In the genomic region with DNA sequence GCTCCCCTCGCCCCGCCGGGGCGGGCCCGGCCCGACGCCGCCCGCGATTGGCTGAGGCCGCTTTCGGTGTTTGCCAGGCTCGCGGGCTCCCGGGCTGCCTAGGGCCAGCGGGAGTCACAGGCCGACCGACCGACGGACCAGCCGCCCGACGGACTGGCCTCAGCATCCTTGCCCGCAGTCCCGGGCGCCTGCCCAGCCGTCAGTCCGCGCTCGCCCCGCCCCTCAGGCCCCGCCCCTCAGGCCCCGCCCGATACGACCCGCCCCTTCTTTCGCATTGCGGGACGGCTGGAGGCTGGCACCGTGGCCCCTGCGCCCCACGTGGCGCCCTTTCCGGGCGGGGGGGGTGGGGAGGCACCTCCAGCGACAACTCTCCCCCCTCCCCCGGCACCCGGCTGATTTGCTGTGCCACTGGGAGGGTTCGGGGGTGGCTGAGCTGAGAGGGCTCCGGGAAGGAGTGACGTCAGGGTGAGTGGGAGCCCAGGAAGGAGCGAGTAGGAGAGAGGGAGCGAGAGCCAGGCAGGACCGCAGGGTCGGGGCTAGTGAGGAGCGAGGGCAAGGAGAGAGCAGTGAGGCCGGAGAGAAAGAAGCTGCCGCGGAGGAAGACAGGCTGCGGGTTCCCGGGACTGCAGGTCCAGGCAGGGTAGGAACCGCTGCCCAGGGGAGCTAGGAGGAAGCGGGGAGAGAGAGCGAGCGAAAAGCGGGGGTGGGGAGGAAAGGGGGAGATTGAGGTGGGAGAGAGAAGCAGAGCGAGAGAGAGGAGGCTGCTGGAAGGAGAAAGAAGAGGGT, we compare ENCODE assay signal across 1 cellular context.
TF ChIP-seq lines count a peak whose summit lies in the region.

A gene with protein sequence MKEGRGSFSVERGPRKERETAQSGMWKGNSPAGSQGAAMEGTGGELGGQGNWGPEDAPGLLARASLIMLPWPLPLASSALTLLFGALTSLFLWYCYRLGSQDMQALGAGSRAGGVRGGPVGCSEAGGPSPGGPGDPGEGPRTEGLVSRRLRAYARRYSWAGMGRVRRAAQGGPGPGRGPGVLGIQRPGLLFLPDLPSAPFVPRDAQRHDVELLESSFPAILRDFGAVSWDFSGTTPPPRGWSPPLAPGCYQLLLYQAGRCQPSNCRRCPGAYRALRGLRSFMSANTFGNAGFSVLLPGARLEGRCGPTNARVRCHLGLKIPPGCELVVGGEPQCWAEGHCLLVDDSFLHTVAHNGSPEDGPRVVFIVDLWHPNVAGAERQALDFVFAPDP (plus strand): TSS at position 387 of the 786 bp plus-strand sequence. CDS start 484 bp downstream, outside the sequence.

TF ChIP-seq in HEK293, 187 proteins besides CTCF, POLR2A, EP300 and RAD21 (continued from another document and continues in another):
- TF ChIP-seq, protein P1, sequence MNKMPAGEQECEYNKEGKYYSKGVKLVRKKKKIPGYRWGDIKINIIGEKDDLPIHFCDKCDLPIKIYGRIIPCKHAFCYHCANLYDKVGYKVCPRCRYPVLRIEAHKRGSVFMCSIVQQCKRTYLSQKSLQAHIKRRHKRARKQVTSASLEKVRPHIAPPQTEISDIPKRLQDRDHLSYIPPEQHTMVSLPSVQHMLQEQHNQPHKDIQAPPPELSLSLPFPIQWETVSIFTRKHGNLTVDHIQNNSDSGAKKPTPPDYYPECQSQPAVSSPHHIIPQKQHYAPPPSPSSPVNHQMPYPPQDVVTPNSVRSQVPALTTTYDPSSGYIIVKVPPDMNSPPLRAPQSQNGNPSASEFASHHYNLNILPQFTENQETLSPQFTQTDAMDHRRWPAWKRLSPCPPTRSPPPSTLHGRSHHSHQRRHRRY (tag by site-specific recombination; IDR thresholded peaks at IDR 0.05), result peak; percentile 88; the same call in 1 of the 2 replicates
- TF ChIP-seq ZNF830 (tag by site-specific recombination; IDR thresholded peaks at IDR 0.05; ENCODE audit: low read depth) (no peak), ZNF791 (tag by site-specific recombination; IDR thresholded peaks at IDR 0.05) (no peak), SP3 (tag by site-specific recombination; IDR thresholded peaks at IDR 0.05) (peak; percentile 71), ZNF747 (tag by site-specific recombination; IDR thresholded peaks at IDR 0.05) (no peak), ZNF175 (tag by site-specific recombination; IDR thresholded peaks at IDR 0.05) (no peak), ZNF837 (tag by site-specific recombination; IDR thresholded peaks at IDR 0.05) (no peak), ZNF768 (tag by site-specific recombination; IDR thresholded peaks at IDR 0.05) (no peak), ZEB2 (tag by site-specific recombination; IDR thresholded peaks at IDR 0.05) (peak; percentile 57; the same call in 1 of the 2 replicates), ZBTB17 (tag by site-specific recombination; IDR thresholded peaks at IDR 0.05) (peak; percentile 95), ZNF350 (tag by site-specific recombination; IDR thresholded peaks at IDR 0.05) (no peak), ZNF37A (tag by site-specific recombination; IDR thresholded peaks at IDR 0.05) (no peak), ZNF112 (tag by site-specific recombination; IDR thresholded peaks at IDR 0.05) (no peak), KLF9 (tag by site-specific recombination; IDR thresholded peaks at IDR 0.05; ENCODE audit: low read depth) (peak; percentile 84), ZNF670 (tag by site-specific recombination; IDR thresholded peaks at IDR 0.05; ENCODE audit: low read depth) (no peak), ZNF596 (tag by site-specific recombination; IDR thresholded peaks at IDR 0.05) (peak; percentile 90), SCRT1 (tag by site-specific recombination; IDR thresholded peaks at IDR 0.05; ENCODE audit: borderline replicate concordance) (no peak), ZNF174 (tag by site-specific recombination; IDR thresholded peaks at IDR 0.05) (no peak), SCRT2 (tag by site-specific recombination; IDR thresholded peaks at IDR 0.05) (no peak), ZNF521 (tag by site-specific recombination; IDR thresholded peaks at IDR 0.05) (no peak), ZNF16 (tag by site-specific recombination; IDR thresholded peaks at IDR 0.05; ENCODE audit: low read depth) (peak; percentile 93), ZNF366 (tag by site-specific recombination; conservative IDR thresholded peaks at IDR 0.05) (peak; percentile 98), ZNF24 (tag by site-specific recombination; IDR thresholded peaks at IDR 0.05) (peak; percentile 50; the same call in 1 of the 2 replicates), ZNF335 (tag by site-specific recombination; conservative IDR thresholded peaks at IDR 0.05) (peak; percentile 57), SP7 (tag by site-specific recombination; IDR thresholded peaks at IDR 0.05) (peak; percentile 85), ZNF585B (tag by site-specific recombination; IDR thresholded peaks at IDR 0.05) (no peak), ZBTB1 (tag by site-specific recombination; IDR thresholded peaks at IDR 0.05) (no peak), ZNF223 (tag by site-specific recombination; IDR thresholded peaks at IDR 0.05) (no peak), ZNF707 (tag by site-specific recombination; IDR thresholded peaks at IDR 0.05) (no peak; the same call in 1 of the 2 replicates)
- TF ChIP-seq, protein P2, sequence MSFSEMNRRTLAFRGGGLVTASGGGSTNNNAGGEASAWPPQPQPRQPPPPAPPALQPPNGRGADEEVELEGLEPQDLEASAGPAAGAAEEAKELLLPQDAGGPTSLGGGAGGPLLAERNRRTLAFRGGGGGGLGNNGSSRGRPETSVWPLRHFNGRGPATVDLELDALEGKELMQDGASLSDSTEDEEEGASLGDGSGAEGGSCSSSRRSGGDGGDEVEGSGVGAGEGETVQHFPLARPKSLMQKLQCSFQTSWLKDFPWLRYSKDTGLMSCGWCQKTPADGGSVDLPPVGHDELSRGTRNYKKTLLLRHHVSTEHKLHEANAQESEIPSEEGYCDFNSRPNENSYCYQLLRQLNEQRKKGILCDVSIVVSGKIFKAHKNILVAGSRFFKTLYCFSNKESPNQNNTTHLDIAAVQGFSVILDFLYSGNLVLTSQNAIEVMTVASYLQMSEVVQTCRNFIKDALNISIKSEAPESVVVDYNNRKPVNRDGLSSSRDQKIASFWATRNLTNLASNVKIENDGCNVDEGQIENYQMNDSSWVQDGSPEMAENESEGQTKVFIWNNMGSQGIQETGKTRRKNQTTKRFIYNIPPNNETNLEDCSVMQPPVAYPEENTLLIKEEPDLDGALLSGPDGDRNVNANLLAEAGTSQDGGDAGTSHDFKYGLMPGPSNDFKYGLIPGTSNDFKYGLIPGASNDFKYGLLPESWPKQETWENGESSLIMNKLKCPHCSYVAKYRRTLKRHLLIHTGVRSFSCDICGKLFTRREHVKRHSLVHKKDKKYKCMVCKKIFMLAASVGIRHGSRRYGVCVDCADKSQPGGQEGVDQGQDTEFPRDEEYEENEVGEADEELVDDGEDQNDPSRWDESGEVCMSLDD (tag by site-specific recombination; IDR thresholded peaks at IDR 0.05), result no peak
- TF ChIP-seq, protein P3, sequence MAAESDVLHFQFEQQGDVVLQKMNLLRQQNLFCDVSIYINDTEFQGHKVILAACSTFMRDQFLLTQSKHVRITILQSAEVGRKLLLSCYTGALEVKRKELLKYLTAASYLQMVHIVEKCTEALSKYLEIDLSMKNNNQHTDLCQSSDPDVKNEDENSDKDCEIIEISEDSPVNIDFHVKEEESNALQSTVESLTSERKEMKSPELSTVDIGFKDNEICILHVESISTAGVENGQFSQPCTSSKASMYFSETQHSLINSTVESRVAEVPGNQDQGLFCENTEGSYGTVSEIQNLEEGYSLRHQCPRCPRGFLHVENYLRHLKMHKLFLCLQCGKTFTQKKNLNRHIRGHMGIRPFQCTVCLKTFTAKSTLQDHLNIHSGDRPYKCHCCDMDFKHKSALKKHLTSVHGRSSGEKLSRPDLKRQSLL (tag by site-specific recombination; IDR thresholded peaks at IDR 0.05), result peak; percentile 78; the same call in 1 of the 2 replicates
- TF ChIP-seq, protein P4, sequence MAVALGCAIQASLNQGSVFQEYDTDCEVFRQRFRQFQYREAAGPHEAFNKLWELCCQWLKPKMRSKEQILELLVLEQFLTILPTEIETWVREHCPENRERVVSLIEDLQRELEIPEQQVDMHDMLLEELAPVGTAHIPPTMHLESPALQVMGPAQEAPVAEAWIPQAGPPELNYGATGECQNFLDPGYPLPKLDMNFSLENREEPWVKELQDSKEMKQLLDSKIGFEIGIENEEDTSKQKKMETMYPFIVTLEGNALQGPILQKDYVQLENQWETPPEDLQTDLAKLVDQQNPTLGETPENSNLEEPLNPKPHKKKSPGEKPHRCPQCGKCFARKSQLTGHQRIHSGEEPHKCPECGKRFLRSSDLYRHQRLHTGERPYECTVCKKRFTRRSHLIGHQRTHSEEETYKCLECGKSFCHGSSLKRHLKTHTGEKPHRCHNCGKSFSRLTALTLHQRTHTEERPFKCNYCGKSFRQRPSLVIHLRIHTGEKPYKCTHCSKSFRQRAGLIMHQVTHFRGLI (tag by site-specific recombination; IDR thresholded peaks at IDR 0.05), result no peak
- TF ChIP-seq, protein P5, sequence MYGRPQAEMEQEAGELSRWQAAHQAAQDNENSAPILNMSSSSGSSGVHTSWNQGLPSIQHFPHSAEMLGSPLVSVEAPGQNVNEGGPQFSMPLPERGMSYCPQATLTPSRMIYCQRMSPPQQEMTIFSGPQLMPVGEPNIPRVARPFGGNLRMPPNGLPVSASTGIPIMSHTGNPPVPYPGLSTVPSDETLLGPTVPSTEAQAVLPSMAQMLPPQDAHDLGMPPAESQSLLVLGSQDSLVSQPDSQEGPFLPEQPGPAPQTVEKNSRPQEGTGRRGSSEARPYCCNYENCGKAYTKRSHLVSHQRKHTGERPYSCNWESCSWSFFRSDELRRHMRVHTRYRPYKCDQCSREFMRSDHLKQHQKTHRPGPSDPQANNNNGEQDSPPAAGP (tag by site-specific recombination; IDR thresholded peaks at IDR 0.05), result peak; percentile 93
- TF ChIP-seq, protein P6, sequence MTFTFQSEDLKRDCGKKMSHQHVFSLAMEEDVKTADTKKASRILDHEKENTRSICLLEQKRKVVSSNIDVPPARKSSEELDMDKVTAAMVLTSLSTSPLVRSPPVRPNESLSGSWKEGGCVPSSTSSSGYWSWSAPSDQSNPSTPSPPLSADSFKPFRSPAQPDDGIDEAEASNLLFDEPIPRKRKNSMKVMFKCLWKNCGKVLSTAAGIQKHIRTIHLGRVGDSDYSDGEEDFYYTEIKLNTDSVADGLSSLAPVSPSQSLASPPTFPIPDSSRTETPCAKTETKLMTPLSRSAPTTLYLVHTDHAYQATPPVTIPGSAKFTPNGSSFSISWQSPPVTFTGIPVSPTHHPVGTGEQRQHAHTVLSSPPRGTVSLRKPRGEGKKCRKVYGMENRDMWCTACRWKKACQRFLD (tag by site-specific recombination; IDR thresholded peaks at IDR 0.05), result no peak
- TF ChIP-seq, protein P7, sequence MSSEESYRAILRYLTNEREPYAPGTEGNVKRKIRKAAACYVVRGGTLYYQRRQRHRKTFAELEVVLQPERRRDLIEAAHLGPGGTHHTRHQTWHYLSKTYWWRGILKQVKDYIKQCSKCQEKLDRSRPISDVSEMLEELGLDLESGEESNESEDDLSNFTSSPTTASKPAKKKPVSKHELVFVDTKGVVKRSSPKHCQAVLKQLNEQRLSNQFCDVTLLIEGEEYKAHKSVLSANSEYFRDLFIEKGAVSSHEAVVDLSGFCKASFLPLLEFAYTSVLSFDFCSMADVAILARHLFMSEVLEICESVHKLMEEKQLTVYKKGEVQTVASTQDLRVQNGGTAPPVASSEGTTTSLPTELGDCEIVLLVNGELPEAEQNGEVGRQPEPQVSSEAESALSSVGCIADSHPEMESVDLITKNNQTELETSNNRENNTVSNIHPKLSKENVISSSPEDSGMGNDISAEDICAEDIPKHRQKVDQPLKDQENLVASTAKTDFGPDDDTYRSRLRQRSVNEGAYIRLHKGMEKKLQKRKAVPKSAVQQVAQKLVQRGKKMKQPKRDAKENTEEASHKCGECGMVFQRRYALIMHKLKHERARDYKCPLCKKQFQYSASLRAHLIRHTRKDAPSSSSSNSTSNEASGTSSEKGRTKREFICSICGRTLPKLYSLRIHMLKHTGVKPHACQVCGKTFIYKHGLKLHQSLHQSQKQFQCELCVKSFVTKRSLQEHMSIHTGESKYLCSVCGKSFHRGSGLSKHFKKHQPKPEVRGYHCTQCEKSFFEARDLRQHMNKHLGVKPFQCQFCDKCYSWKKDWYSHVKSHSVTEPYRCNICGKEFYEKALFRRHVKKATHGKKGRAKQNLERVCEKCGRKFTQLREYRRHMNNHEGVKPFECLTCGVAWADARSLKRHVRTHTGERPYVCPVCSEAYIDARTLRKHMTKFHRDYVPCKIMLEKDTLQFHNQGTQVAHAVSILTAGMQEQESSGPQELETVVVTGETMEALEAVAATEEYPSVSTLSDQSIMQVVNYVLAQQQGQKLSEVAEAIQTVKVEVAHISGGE (tag by site-specific recombination; conservative IDR thresholded peaks at IDR 0.05; ENCODE audit: low read depth), result peak; percentile 31
- TF ChIP-seq, protein P8, sequence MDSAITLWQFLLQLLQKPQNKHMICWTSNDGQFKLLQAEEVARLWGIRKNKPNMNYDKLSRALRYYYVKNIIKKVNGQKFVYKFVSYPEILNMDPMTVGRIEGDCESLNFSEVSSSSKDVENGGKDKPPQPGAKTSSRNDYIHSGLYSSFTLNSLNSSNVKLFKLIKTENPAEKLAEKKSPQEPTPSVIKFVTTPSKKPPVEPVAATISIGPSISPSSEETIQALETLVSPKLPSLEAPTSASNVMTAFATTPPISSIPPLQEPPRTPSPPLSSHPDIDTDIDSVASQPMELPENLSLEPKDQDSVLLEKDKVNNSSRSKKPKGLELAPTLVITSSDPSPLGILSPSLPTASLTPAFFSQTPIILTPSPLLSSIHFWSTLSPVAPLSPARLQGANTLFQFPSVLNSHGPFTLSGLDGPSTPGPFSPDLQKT (IDR thresholded peaks at IDR 0.05; ENCODE audit: borderline replicate concordance, low read depth, low read length), result no peak
- TF ChIP-seq, protein P9, sequence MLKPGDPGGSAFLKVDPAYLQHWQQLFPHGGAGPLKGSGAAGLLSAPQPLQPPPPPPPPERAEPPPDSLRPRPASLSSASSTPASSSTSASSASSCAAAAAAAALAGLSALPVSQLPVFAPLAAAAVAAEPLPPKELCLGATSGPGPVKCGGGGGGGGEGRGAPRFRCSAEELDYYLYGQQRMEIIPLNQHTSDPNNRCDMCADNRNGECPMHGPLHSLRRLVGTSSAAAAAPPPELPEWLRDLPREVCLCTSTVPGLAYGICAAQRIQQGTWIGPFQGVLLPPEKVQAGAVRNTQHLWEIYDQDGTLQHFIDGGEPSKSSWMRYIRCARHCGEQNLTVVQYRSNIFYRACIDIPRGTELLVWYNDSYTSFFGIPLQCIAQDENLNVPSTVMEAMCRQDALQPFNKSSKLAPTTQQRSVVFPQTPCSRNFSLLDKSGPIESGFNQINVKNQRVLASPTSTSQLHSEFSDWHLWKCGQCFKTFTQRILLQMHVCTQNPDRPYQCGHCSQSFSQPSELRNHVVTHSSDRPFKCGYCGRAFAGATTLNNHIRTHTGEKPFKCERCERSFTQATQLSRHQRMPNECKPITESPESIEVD (tag by site-specific recombination; IDR thresholded peaks at IDR 0.05), result no peak
- TF ChIP-seq, protein P10, sequence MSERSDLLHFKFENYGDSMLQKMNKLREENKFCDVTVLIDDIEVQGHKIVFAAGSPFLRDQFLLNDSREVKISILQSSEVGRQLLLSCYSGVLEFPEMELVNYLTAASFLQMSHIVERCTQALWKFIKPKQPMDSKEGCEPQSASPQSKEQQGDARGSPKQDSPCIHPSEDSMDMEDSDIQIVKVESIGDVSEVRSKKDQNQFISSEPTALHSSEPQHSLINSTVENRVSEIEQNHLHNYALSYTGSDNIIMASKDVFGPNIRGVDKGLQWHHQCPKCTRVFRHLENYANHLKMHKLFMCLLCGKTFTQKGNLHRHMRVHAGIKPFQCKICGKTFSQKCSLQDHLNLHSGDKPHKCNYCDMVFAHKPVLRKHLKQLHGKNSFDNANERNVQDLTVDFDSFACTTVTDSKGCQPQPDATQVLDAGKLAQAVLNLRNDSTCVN (tag by site-specific recombination; optimal IDR thresholded peaks at IDR 0.05), result peak; percentile 39
